ENCODE assay signal across 21 cellular contexts in genomic region chr7:33579117-33579516, GRCh38.
"Had no signal": no experiment of that assay in that cellular context is flagged by ENCODE, and none has a peak within 500 bp of the region (broad histone marks: within the 10 kb centered on the region; RNA-seq: fewer than 3 reads in every experiment).

No MANE protein-coding gene starts in this region.

- ATAC-seq: SK-N-SH treated with all-trans-retinoic acid at 6 μM for 48 hours had no signal

- H3K27ac ChIP-seq: SJCRH30 had no signal

- DNase-seq: Karpas-422, KG1, MG63, NCI-H1092, NCI-H1105 treated with DMSO at 0.1 percent for 48 hours, NCI-H1417 treated with DMSO at 0.1 percent for 48 hours, NCI-H146, NCI-H1694 treated with DMSO at 0.1 percent for 48 hours, NCI-H1930, NCI-H2081, NCI-H2107, NCI-H2227 treated with DMSO at 0.1 percent for 48 hours, NCI-H446, NCI-H510A, NCI-H524 treated with DMSO at 0.1 percent for 48 hours, NCI-H69, NCI-H774, RPMI8226, SHP77 treated with DMSO at 0.1 percent for 48 hours, SJCRH30 had no signal

- H3K36me3 ChIP-seq: MG63, SJCRH30 had no signal

- H3K4me3 ChIP-seq: MG63, SJCRH30 had no signal

- H3K9me3 ChIP-seq: SJCRH30 had no signal

- H3K4me1 ChIP-seq: SJCRH30 had no signal

- H3K27me3 ChIP-seq: MG63, SJCRH30 had no signal
